In the genomic region with DNA sequence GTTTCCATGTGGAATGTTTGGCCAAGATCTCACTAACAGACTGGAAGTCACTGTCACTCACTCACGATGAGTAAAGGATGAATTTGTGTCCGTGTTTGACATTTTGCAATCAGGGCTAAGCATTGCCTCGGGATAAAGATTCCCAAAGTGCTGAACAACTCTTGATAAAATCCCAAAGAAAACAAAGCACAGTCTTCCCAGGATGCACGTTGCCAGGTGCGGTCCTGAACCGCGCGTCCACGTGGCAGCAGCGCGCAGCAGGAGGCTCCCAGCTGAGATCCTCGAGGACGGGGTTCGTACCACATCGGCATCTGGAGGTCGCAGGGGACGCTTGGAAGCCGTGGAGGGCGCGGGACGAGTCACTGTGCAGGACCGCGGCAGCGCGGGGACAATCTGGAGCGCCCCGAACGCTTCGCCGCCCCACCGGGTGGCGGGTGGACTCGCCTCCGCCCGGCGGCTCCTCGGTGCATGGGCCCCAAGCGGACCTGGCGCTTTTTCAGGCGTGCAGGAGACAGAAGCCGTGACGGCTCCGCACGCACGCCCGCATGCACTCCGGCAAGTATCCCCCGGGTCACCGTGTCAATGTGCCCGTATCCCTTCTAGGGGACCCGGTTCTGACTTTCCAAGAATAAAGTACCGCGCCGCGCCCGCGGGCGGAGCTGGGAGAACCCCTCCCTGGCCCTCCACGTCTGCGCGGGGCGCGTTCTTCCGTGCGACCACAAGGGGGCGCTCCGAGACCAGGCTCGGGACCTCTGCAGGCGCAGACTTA, we compare ENCODE assay signal across 1 cellular context.
TF ChIP-seq lines count a peak whose summit lies in the region.

No MANE protein-coding gene starts in this region.

TF ChIP-seq in HepG2, 621 proteins besides CTCF, POLR2A, EP300 and RAD21 (continued from another document and continues in another):
- TF ChIP-seq, protein P1, sequence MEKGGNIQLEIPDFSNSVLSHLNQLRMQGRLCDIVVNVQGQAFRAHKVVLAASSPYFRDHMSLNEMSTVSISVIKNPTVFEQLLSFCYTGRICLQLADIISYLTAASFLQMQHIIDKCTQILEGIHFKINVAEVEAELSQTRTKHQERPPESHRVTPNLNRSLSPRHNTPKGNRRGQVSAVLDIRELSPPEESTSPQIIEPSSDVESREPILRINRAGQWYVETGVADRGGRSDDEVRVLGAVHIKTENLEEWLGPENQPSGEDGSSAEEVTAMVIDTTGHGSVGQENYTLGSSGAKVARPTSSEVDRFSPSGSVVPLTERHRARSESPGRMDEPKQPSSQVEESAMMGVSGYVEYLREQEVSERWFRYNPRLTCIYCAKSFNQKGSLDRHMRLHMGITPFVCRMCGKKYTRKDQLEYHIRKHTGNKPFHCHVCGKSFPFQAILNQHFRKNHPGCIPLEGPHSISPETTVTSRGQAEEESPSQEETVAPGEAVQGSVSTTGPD (CRISPR knock-in tag; IDR thresholded peaks at IDR 0.05), result no peak
- peak; percentile 66; the same call in 1 of the 2 replicates for TF ChIP-seq ZIK1 (CRISPR knock-in tag; IDR thresholded peaks at IDR 0.05; ENCODE audit: borderline replicate concordance, low read depth)
- peak; percentile 60; the same call in 1 of the 2 replicates for TF ChIP-seq TEAD2 (CRISPR knock-in tag; IDR thresholded peaks at IDR 0.05)
- TF ChIP-seq, protein P2, sequence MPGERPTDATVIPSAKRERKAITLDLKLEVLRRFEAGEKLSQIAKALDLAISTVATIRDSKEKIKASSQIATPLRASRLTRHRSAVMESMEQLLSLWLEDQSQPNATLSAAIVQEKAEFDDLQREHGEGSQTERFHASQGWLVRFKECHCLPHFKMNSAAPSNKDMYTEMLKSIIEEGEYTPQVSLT (CRISPR knock-in tag; IDR thresholded peaks at IDR 0.05; ENCODE audit: borderline replicate concordance, low read depth), result peak; percentile 94; the same call in 1 of the 2 replicates
- TF ChIP-seq ZSCAN29 (CRISPR knock-in tag; conservative IDR thresholded peaks at IDR 0.05), result peak; percentile 14; the same call in 1 of the 2 replicates
- TF ChIP-seq, protein P3, sequence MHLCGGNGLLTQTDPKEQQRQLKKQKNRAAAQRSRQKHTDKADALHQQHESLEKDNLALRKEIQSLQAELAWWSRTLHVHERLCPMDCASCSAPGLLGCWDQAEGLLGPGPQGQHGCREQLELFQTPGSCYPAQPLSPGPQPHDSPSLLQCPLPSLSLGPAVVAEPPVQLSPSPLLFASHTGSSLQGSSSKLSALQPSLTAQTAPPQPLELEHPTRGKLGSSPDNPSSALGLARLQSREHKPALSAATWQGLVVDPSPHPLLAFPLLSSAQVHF (CRISPR knock-in tag; IDR thresholded peaks at IDR 0.05), result peak; percentile 93
- no peak for TF ChIP-seq ZNF354B (CRISPR knock-in tag; IDR thresholded peaks at IDR 0.05)
- TF ChIP-seq, protein P4, sequence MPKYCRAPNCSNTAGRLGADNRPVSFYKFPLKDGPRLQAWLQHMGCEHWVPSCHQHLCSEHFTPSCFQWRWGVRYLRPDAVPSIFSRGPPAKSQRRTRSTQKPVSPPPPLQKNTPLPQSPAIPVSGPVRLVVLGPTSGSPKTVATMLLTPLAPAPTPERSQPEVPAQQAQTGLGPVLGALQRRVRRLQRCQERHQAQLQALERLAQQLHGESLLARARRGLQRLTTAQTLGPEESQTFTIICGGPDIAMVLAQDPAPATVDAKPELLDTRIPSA (CRISPR knock-in tag; IDR thresholded peaks at IDR 0.05; ENCODE audit: borderline replicate concordance), result peak; percentile 94
- TF ChIP-seq ZNF441 (CRISPR knock-in tag; IDR thresholded peaks at IDR 0.05; ENCODE audit: borderline replicate concordance), result peak; percentile 88; the same call in 1 of the 2 replicates
- no peak for TF ChIP-seq ZC3H4 (CRISPR knock-in tag; IDR thresholded peaks at IDR 0.05; ENCODE audit: borderline replicate concordance)
- no peak for TF ChIP-seq CCAR2 (optimal IDR thresholded peaks at IDR 0.05; ENCODE audit: low read depth, low read length)
- peak; percentile 100 for TF ChIP-seq KDM5B (CRISPR knock-in tag; IDR thresholded peaks at IDR 0.05; ENCODE audit: borderline replicate concordance)
- TF ChIP-seq, protein P5, sequence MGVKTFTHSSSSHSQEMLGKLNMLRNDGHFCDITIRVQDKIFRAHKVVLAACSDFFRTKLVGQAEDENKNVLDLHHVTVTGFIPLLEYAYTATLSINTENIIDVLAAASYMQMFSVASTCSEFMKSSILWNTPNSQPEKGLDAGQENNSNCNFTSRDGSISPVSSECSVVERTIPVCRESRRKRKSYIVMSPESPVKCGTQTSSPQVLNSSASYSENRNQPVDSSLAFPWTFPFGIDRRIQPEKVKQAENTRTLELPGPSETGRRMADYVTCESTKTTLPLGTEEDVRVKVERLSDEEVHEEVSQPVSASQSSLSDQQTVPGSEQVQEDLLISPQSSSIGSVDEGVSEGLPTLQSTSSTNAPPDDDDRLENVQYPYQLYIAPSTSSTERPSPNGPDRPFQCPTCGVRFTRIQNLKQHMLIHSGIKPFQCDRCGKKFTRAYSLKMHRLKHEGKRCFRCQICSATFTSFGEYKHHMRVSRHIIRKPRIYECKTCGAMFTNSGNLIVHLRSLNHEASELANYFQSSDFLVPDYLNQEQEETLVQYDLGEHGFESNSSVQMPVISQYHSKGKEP (CRISPR knock-in tag; IDR thresholded peaks at IDR 0.05), result peak; percentile 79; the same call in 1 of the 2 replicates
- peak; percentile 71; the same call in 1 of the 2 replicates for TF ChIP-seq KMT2A (CRISPR knock-in tag; IDR thresholded peaks at IDR 0.05)
- TF ChIP-seq ZNF672 (CRISPR knock-in tag; IDR thresholded peaks at IDR 0.05), result peak; percentile 85; the same call in 1 of the 2 replicates
- TF ChIP-seq HOXA9 (CRISPR knock-in tag; IDR thresholded peaks at IDR 0.05; ENCODE audit: borderline replicate concordance), result peak; percentile 88
- TF ChIP-seq NCOA1 (CRISPR knock-in tag; IDR thresholded peaks at IDR 0.05), result 0 out of 2 replicates have a peak, but pooled peaks have one; percentile 46
- TF ChIP-seq ZNF768 (CRISPR knock-in tag; IDR thresholded peaks at IDR 0.05), result peak; percentile 74; the same call in 1 of the 2 replicates
- TF ChIP-seq NFKB2 (CRISPR knock-in tag; IDR thresholded peaks at IDR 0.05; ENCODE audit: borderline replicate concordance), result peak; percentile 97
- peak; percentile 45 for TF ChIP-seq ZMYM4 (CRISPR knock-in tag; IDR thresholded peaks at IDR 0.05)
- no peak; the same call in 1 of the 2 replicates for TF ChIP-seq NFYB (CRISPR knock-in tag; IDR thresholded peaks at IDR 0.05)
- TF ChIP-seq ETV6 (CRISPR knock-in tag; conservative IDR thresholded peaks at IDR 0.05), result no peak; the same call in 1 of the 2 replicates
- TF ChIP-seq, protein P6, sequence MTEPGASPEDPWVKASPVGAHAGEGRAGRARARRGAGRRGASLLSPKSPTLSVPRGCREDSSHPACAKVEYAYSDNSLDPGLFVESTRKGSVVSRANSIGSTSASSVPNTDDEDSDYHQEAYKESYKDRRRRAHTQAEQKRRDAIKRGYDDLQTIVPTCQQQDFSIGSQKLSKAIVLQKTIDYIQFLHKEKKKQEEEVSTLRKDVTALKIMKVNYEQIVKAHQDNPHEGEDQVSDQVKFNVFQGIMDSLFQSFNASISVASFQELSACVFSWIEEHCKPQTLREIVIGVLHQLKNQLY (CRISPR knock-in tag; IDR thresholded peaks at IDR 0.05), result peak; percentile 32; the same call in 1 of the 2 replicates
- peak; percentile 70; the same call in 1 of the 2 replicates for TF ChIP-seq ZBTB8A (CRISPR knock-in tag; IDR thresholded peaks at IDR 0.05; ENCODE audit: borderline replicate concordance, low read depth)
- TF ChIP-seq, protein P7, sequence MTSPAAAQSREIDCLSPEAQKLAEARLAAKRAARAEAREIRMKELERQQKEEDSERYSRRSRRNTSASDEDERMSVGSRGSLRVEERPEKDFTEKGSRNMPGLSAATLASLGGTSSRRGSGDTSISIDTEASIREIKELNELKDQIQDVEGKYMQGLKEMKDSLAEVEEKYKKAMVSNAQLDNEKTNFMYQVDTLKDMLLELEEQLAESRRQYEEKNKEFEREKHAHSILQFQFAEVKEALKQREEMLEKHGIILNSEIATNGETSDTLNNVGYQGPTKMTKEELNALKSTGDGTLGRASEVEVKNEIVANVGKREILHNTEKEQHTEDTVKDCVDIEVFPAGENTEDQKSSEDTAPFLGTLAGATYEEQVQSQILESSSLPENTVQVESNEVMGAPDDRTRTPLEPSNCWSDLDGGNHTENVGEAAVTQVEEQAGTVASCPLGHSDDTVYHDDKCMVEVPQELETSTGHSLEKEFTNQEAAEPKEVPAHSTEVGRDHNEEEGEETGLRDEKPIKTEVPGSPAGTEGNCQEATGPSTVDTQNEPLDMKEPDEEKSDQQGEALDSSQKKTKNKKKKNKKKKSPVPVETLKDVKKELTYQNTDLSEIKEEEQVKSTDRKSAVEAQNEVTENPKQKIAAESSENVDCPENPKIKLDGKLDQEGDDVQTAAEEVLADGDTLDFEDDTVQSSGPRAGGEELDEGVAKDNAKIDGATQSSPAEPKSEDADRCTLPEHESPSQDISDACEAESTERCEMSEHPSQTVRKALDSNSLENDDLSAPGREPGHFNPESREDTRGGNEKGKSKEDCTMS (CRISPR knock-in tag; conservative IDR thresholded peaks at IDR 0.05), result no peak
- no peak for TF ChIP-seq MEIS1 (CRISPR knock-in tag; IDR thresholded peaks at IDR 0.05; ENCODE audit: borderline replicate concordance)
- TF ChIP-seq ZNF232 (CRISPR knock-in tag; IDR thresholded peaks at IDR 0.05; ENCODE audit: borderline replicate concordance), result peak; percentile 57
- peak; percentile 96 for TF ChIP-seq REL (CRISPR knock-in tag; conservative IDR thresholded peaks at IDR 0.05)
- TF ChIP-seq, protein P8, sequence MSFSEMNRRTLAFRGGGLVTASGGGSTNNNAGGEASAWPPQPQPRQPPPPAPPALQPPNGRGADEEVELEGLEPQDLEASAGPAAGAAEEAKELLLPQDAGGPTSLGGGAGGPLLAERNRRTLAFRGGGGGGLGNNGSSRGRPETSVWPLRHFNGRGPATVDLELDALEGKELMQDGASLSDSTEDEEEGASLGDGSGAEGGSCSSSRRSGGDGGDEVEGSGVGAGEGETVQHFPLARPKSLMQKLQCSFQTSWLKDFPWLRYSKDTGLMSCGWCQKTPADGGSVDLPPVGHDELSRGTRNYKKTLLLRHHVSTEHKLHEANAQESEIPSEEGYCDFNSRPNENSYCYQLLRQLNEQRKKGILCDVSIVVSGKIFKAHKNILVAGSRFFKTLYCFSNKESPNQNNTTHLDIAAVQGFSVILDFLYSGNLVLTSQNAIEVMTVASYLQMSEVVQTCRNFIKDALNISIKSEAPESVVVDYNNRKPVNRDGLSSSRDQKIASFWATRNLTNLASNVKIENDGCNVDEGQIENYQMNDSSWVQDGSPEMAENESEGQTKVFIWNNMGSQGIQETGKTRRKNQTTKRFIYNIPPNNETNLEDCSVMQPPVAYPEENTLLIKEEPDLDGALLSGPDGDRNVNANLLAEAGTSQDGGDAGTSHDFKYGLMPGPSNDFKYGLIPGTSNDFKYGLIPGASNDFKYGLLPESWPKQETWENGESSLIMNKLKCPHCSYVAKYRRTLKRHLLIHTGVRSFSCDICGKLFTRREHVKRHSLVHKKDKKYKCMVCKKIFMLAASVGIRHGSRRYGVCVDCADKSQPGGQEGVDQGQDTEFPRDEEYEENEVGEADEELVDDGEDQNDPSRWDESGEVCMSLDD (CRISPR knock-in tag; IDR thresholded peaks at IDR 0.05; ENCODE audit: borderline replicate concordance), result peak; percentile 21
- peak; percentile 85; the same call in 1 of the 2 replicates for TF ChIP-seq SATB2 (CRISPR knock-in tag; IDR thresholded peaks at IDR 0.05)
- TF ChIP-seq, protein P9, sequence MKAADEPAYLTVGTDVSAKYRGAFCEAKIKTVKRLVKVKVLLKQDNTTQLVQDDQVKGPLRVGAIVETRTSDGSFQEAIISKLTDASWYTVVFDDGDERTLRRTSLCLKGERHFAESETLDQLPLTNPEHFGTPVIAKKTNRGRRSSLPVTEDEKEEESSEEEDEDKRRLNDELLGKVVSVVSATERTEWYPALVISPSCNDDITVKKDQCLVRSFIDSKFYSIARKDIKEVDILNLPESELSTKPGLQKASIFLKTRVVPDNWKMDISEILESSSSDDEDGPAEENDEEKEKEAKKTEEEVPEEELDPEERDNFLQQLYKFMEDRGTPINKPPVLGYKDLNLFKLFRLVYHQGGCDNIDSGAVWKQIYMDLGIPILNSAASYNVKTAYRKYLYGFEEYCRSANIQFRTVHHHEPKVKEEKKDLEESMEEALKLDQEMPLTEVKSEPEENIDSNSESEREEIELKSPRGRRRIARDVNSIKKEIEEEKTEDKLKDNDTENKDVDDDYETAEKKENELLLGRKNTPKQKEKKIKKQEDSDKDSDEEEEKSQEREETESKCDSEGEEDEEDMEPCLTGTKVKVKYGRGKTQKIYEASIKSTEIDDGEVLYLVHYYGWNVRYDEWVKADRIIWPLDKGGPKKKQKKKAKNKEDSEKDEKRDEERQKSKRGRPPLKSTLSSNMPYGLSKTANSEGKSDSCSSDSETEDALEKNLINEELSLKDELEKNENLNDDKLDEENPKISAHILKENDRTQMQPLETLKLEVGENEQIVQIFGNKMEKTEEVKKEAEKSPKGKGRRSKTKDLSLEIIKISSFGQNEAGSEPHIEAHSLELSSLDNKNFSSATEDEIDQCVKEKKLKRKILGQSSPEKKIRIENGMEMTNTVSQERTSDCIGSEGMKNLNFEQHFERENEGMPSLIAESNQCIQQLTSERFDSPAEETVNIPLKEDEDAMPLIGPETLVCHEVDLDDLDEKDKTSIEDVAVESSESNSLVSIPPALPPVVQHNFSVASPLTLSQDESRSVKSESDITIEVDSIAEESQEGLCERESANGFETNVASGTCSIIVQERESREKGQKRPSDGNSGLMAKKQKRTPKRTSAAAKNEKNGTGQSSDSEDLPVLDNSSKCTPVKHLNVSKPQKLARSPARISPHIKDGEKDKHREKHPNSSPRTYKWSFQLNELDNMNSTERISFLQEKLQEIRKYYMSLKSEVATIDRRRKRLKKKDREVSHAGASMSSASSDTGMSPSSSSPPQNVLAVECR (CRISPR knock-in tag; IDR thresholded peaks at IDR 0.05; ENCODE audit: borderline replicate concordance), result peak; percentile 77
- peak; percentile 53; the same call in 1 of the 2 replicates for TF ChIP-seq KLF15 (CRISPR knock-in tag; IDR thresholded peaks at IDR 0.05; ENCODE audit: borderline replicate concordance)
- TF ChIP-seq HDAC2 (CRISPR knock-in tag; IDR thresholded peaks at IDR 0.05), result peak; percentile 60
- TF ChIP-seq, protein P10, sequence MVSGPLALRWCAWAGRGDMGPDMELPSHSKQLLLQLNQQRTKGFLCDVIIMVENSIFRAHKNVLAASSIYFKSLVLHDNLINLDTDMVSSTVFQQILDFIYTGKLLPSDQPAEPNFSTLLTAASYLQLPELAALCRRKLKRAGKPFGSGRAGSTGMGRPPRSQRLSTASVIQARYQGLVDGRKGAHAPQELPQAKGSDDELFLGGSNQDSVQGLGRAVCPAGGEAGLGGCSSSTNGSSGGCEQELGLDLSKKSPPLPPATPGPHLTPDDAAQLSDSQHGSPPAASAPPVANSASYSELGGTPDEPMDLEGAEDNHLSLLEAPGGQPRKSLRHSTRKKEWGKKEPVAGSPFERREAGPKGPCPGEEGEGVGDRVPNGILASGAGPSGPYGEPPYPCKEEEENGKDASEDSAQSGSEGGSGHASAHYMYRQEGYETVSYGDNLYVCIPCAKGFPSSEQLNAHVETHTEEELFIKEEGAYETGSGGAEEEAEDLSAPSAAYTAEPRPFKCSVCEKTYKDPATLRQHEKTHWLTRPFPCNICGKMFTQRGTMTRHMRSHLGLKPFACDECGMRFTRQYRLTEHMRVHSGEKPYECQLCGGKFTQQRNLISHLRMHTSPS (CRISPR knock-in tag; IDR thresholded peaks at IDR 0.05; ENCODE audit: low read depth), result no peak
- TF ChIP-seq FOXM1 (CRISPR knock-in tag; IDR thresholded peaks at IDR 0.05), result no peak
- TF ChIP-seq KLF9 (CRISPR knock-in tag; IDR thresholded peaks at IDR 0.05; ENCODE audit: low read depth), result peak; percentile 56; the same call in 1 of the 2 replicates
- no peak for TF ChIP-seq ATF1 (CRISPR knock-in tag; IDR thresholded peaks at IDR 0.05)
- peak; percentile 94; the same call in 1 of the 2 replicates for TF ChIP-seq SNAI1 (CRISPR knock-in tag; IDR thresholded peaks at IDR 0.05; ENCODE audit: borderline replicate concordance)
- peak; percentile 94 for TF ChIP-seq NFIB (CRISPR knock-in tag; IDR thresholded peaks at IDR 0.05; ENCODE audit: borderline replicate concordance)
